In genomic region chr1:151989131-151989868, GRCh38 we compare ENCODE assay signal across 8 cellular contexts. TPM values are rescaled to one million over a fixed set of nuclear protein-coding genes. Genes with fewer than 3 reads are reported as not detected.
DNase-seq lines count a peak whose midpoint lies in the region; ATAC-seq and TF ChIP-seq lines count a peak whose summit lies in the region.

No MANE protein-coding gene starts in this region.

- no peaks in the 10 kb centered on the region for H3K9me3 ChIP-seq in psoas muscle

- intact Hi-C loops in psoas muscle (cut with DNase I), result no loop called here

- peaks cover 16% of the 10 kb centered on the region for H3K4me1 ChIP-seq in psoas muscle

- H3K27me3 ChIP-seq in psoas muscle (ENCODE audit: insufficient read depth in 3 of 3, low read length in 2 of 3), result peaks cover 0 to 48% (median 2%) of the 10 kb centered on the region in 3 donors

- peak overlapping the region; percentile 32 for H3K27ac ChIP-seq in psoas muscle

- H3K4me3 ChIP-seq in epithelial cell of proximal tubule (ENCODE audit: low read depth, low read length), result peak overlapping the region; percentile 18
- no peak overlapping the region for H3K4me3 ChIP-seq in psoas muscle

- peaks cover 11 to 14% of the 10 kb centered on the region in 2 donors for H3K36me3 ChIP-seq in psoas muscle (ENCODE audit: insufficient read depth in 1 of 2, low read depth in 1 of 2)

- ATAC-seq in activated CD4-positive, CD25-positive, alpha-beta regulatory T cell treated with anti-CD3 and anti-CD28 coated beads, Interleukin-2, amount 50 U/mL, for 24 hours, result peak; percentile 61 to 73
- peak in 3 of 4 donors; percentile 45 to 50 (median 50) for ATAC-seq in psoas muscle
- no peak for ATAC-seq in GM19452 (IDR thresholded peaks at IDR 0.05; ENCODE audit: unreplicated experiment)
- no peak for ATAC-seq in HG02840 (IDR thresholded peaks at IDR 0.05; ENCODE audit: low FRiP score, unreplicated experiment)

- 43 to 59% (median 44%) methylated on average over 6 of the region's 6 CpGs for WGBS in psoas muscle, 3 donors

- peak in 61 of 76 experiments; percentile 20 to 75 (median 54) for DNase-seq in HUDEP-2 (lab: John Stamatoyannopoulos, UW; ENCODE audit: unreplicated experiment in 76 of 76)
- DNase-seq in epithelial cell of proximal tubule (ENCODE audit: low read depth), result no peak
- DNase-seq in psoas muscle, result peak; percentile 78 to 79
- no peak for DNase-seq in COR-L47 (lab: John Stamatoyannopoulos, UW)
- no peak for DNase-seq in NCI-H1436 (lab: John Stamatoyannopoulos, UW)

- TF ChIP-seq CTCF in epithelial cell of proximal tubule (conservative IDR thresholded peaks at IDR 0.05; ENCODE audit: low read depth, low read length) (no peak), psoas muscle (IDR thresholded peaks at IDR 0.05) (no peak)

RNA-seq across cellular contexts. Expression of gene S100A10, which starts 4.4 kb away (rescaled TPM):
- total RNA-seq in epithelial cell of proximal tubule (216 and 394 TPM in 2 replicates), psoas muscle (100 to 1,000 TPM in 1 of 4 donors, 10 to 100 TPM in 3; 41.8 to 150 (median 59.9) TPM)
- polyA plus RNA-seq in psoas muscle, result 100 to 1,000 TPM in 1 of 3 donors, 10 to 100 TPM in 2; 30.5 to 414 (median 61.6) TPM

RNA-seq across cellular contexts. Expression of gene S100A11, which starts 47.5 kb away (rescaled TPM):
- total RNA-seq in epithelial cell of proximal tubule (575 and 947 TPM in 2 replicates), psoas muscle (10 to 100 TPM; 36.7 to 68.5 (median 47.1) TPM)
- polyA plus RNA-seq in psoas muscle, result 100 to 1,000 TPM in 1 of 3 donors, 10 to 100 TPM in 2; 61.2 to 500 (median 96.1) TPM

Comparison
In these comparisons a context has a peak if more than half of its experiments do, and no peak if none do; other contexts are left out.
1. DNase-seq: peak in HUDEP-2 (61 of 76) and psoas muscle (2 of 2); none in epithelial cell of proximal tubule (single experiment), COR-L47 (single experiment) and NCI-H1436 (single experiment).
2. ATAC-seq: peak in activated CD4-positive, CD25-positive, alpha-beta regulatory T cell treated with anti-CD3 and anti-CD28 coated beads, Interleukin-2, amount 50 U/mL, for 24 hours (2 of 2) and psoas muscle (3 of 4); none in GM19452 (single experiment) and HG02840 (single experiment).